7 cellular contexts compared by ENCODE assay signal in genomic region chr1:207536263-207536662, GRCh38. TPM values are rescaled to one million over a fixed set of nuclear protein-coding genes. Genes with fewer than 3 reads are reported as not detected.
A peak's percentile ranks its signal among the peaks of the same experiment; 100 is the strongest.
DNase-seq lines count a peak whose midpoint lies in the region; ATAC-seq and TF ChIP-seq lines count a peak whose summit lies in the region.
"Not testable (repeated sequence)": the region's sequence is repeated elsewhere in the genome, so short reads cannot be mapped to it uniquely, and the experiment has no call there.
"Had no signal": no experiment of that assay in that cellular context is flagged by ENCODE, and none has a peak within 500 bp of the region (broad histone marks: within the 10 kb centered on the region; RNA-seq: fewer than 3 reads in every experiment).

No MANE protein-coding gene starts in this region.

- not testable (repeated sequence) for TF ChIP-seq CTCF in activated CD8-positive, alpha-beta T cell treated with anti-CD3 and anti-CD28 coated beads for 36 hours (IDR thresholded peaks at IDR 0.05)

- ATAC-seq in activated CD8-positive, alpha-beta T cell treated with anti-CD3 and anti-CD28 coated beads for 36 hours: peak; percentile 51
- ATAC-seq in activated T-cell treated with anti-CD3 and anti-CD28 coated beads, Interleukin-2, amount 50 U/mL, for 72 hours (replicated peaks in 1 of 2): peak; percentile 78
- ATAC-seq in activated naive CD8-positive, alpha-beta T cell treated with anti-CD3 and anti-CD28 coated beads, Interleukin-2, amount 10 ng/mL, durations not matched to agents 7 days and 5 days (ENCODE audit: low read depth): peak; percentile 65
- ATAC-seq in effector memory CD8-positive, alpha-beta T cell (replicated peaks): peak; percentile 52
- ATAC-seq in natural killer cell treated with Interleukin-12 subunit alpha and Interleukin-12 subunit beta and Interleukin-15 and Interleukin-18, amount 100 ng/mL, for 72 hours: peak; percentile 74 to 78
- ATAC-seq in stimulated activated naive CD8-positive, alpha-beta T cell treated with anti-CD3 and anti-CD28 coated beads, Interleukin-15, amount 100 ng/mL, for 72 hours: peak; percentile 88

- POLR2A ChIA-PET in activated CD8-positive, alpha-beta T cell treated with anti-CD3 and anti-CD28 coated beads for 36 hours (lab: Charles Lee); activated naive CD8-positive, alpha-beta T cell treated with anti-CD3 and anti-CD28 coated beads, Interleukin-2, amount 10 ng/mL, durations not matched to agents 7 days and 5 days (lab: Charles Lee): not testable (repeated sequence)

- H3K4me3 Mint-ChIP-seq in activated CD8-positive, alpha-beta T cell treated with anti-CD3 and anti-CD28 coated beads for 36 hours; activated T-cell treated with anti-CD3 and anti-CD28 coated beads, Interleukin-2, amount 50 U/mL, for 72 hours; activated naive CD8-positive, alpha-beta T cell treated with anti-CD3 and anti-CD28 coated beads, Interleukin-2, amount 10 ng/mL, durations not matched to agents 7 days and 5 days; effector memory CD8-positive, alpha-beta T cell; natural killer cell treated with Interleukin-12 subunit alpha and Interleukin-12 subunit beta and Interleukin-15 and Interleukin-18, amount 100 ng/mL, for 72 hours; stimulated activated naive CD8-positive, alpha-beta T cell treated with anti-CD3 and anti-CD28 coated beads, Interleukin-15, amount 100 ng/mL, for 72 hours: not testable (repeated sequence)

- not testable (repeated sequence) for H3K4me1 Mint-ChIP-seq in activated CD8-positive, alpha-beta T cell treated with anti-CD3 and anti-CD28 coated beads for 36 hours (ENCODE audit: low read depth); activated T-cell treated with anti-CD3 and anti-CD28 coated beads, Interleukin-2, amount 50 U/mL, for 72 hours (ENCODE audit: low read depth); activated naive CD8-positive, alpha-beta T cell treated with anti-CD3 and anti-CD28 coated beads, Interleukin-2, amount 10 ng/mL, durations not matched to agents 7 days and 5 days; effector memory CD8-positive, alpha-beta T cell (ENCODE audit: low read depth in 2 of 2); natural killer cell treated with Interleukin-12 subunit alpha and Interleukin-12 subunit beta and Interleukin-15 and Interleukin-18, amount 100 ng/mL, for 72 hours (ENCODE audit: low read depth in 2 of 2); stimulated activated naive CD8-positive, alpha-beta T cell treated with anti-CD3 and anti-CD28 coated beads, Interleukin-15, amount 100 ng/mL, for 72 hours

- intact Hi-C loops in activated CD8-positive, alpha-beta T cell treated with anti-CD3 and anti-CD28 coated beads for 36 hours (cut with micrococcal nuclease): not testable (repeated sequence)

- CTCF ChIA-PET in activated CD8-positive, alpha-beta T cell treated with anti-CD3 and anti-CD28 coated beads for 36 hours (lab: Charles Lee): not testable (repeated sequence)

- not testable (repeated sequence) for H3K27me3 Mint-ChIP-seq in activated CD8-positive, alpha-beta T cell treated with anti-CD3 and anti-CD28 coated beads for 36 hours; activated T-cell treated with anti-CD3 and anti-CD28 coated beads, Interleukin-2, amount 50 U/mL, for 72 hours (ENCODE audit: low read depth); activated naive CD8-positive, alpha-beta T cell treated with anti-CD3 and anti-CD28 coated beads, Interleukin-2, amount 10 ng/mL, durations not matched to agents 7 days and 5 days; effector memory CD8-positive, alpha-beta T cell; natural killer cell treated with Interleukin-12 subunit alpha and Interleukin-12 subunit beta and Interleukin-15 and Interleukin-18, amount 100 ng/mL, for 72 hours; stimulated activated naive CD8-positive, alpha-beta T cell treated with anti-CD3 and anti-CD28 coated beads, Interleukin-15, amount 100 ng/mL, for 72 hours

- not testable (repeated sequence) for DNase-seq in activated CD8-positive, alpha-beta T cell treated with anti-CD3 and anti-CD28 coated beads for 36 hours; activated T-cell treated with anti-CD3 and anti-CD28 coated beads, Interleukin-2, amount 50 U/mL, for 72 hours; activated naive CD8-positive, alpha-beta T cell treated with anti-CD3 and anti-CD28 coated beads, Interleukin-2, amount 10 ng/mL, durations not matched to agents 7 days and 5 days; effector memory CD8-positive, alpha-beta T cell; natural killer cell treated with Interleukin-12 subunit alpha and Interleukin-12 subunit beta and Interleukin-15 and Interleukin-18, amount 100 ng/mL, for 72 hours (ENCODE audit: low spot score); stimulated activated naive CD8-positive, alpha-beta T cell treated with anti-CD3 and anti-CD28 coated beads, Interleukin-15, amount 100 ng/mL, for 72 hours

- not testable (repeated sequence) for H3K36me3 Mint-ChIP-seq in activated CD8-positive, alpha-beta T cell treated with anti-CD3 and anti-CD28 coated beads for 36 hours (ENCODE audit: low read depth); activated T-cell treated with anti-CD3 and anti-CD28 coated beads, Interleukin-2, amount 50 U/mL, for 72 hours (ENCODE audit: insufficient read depth in 2 of 2); activated naive CD8-positive, alpha-beta T cell treated with anti-CD3 and anti-CD28 coated beads, Interleukin-2, amount 10 ng/mL, durations not matched to agents 7 days and 5 days; effector memory CD8-positive, alpha-beta T cell (ENCODE audit: insufficient read depth); natural killer cell treated with Interleukin-12 subunit alpha and Interleukin-12 subunit beta and Interleukin-15 and Interleukin-18, amount 100 ng/mL, for 72 hours

- not testable (repeated sequence) for H3K9me3 Mint-ChIP-seq in activated CD8-positive, alpha-beta T cell treated with anti-CD3 and anti-CD28 coated beads for 36 hours; activated T-cell treated with anti-CD3 and anti-CD28 coated beads, Interleukin-2, amount 50 U/mL, for 72 hours; activated naive CD8-positive, alpha-beta T cell treated with anti-CD3 and anti-CD28 coated beads, Interleukin-2, amount 10 ng/mL, durations not matched to agents 7 days and 5 days; effector memory CD8-positive, alpha-beta T cell; natural killer cell treated with Interleukin-12 subunit alpha and Interleukin-12 subunit beta and Interleukin-15 and Interleukin-18, amount 100 ng/mL, for 72 hours; stimulated activated naive CD8-positive, alpha-beta T cell treated with anti-CD3 and anti-CD28 coated beads, Interleukin-15, amount 100 ng/mL, for 72 hours

- H3K27ac Mint-ChIP-seq in activated CD8-positive, alpha-beta T cell treated with anti-CD3 and anti-CD28 coated beads for 36 hours; activated T-cell treated with anti-CD3 and anti-CD28 coated beads, Interleukin-2, amount 50 U/mL, for 72 hours; activated naive CD8-positive, alpha-beta T cell treated with anti-CD3 and anti-CD28 coated beads, Interleukin-2, amount 10 ng/mL, durations not matched to agents 7 days and 5 days; effector memory CD8-positive, alpha-beta T cell; natural killer cell treated with Interleukin-12 subunit alpha and Interleukin-12 subunit beta and Interleukin-15 and Interleukin-18, amount 100 ng/mL, for 72 hours; stimulated activated naive CD8-positive, alpha-beta T cell treated with anti-CD3 and anti-CD28 coated beads, Interleukin-15, amount 100 ng/mL, for 72 hours: not testable (repeated sequence)

RNA-seq across cellular contexts. Expression of gene CR1, which starts 40.3 kb away (rescaled TPM):
- under 1 TPM; 0.14 to 0.18 TPM for total RNA-seq in activated CD8-positive, alpha-beta T cell treated with anti-CD3 and anti-CD28 coated beads for 36 hours
- under 1 TPM; 0.09 to 0.22 TPM for total RNA-seq in activated T-cell treated with anti-CD3 and anti-CD28 coated beads, Interleukin-2, amount 50 U/mL, for 72 hours
- total RNA-seq in activated naive CD8-positive, alpha-beta T cell treated with anti-CD3 and anti-CD28 coated beads, Interleukin-2, amount 10 ng/mL, durations not matched to agents 7 days and 5 days: 10 to 100 TPM; 10.9 to 12.2 TPM
- 1 to 10 TPM in 1 of 2 donors, not detected in 1; 8.2 TPM for total RNA-seq in natural killer cell treated with Interleukin-12 subunit alpha and Interleukin-12 subunit beta and Interleukin-15 and Interleukin-18, amount 100 ng/mL, for 72 hours
- total RNA-seq: GM23248 had no signal
